Comparison of ENCODE assay signal across 25 cellular contexts in the genomic region with DNA sequence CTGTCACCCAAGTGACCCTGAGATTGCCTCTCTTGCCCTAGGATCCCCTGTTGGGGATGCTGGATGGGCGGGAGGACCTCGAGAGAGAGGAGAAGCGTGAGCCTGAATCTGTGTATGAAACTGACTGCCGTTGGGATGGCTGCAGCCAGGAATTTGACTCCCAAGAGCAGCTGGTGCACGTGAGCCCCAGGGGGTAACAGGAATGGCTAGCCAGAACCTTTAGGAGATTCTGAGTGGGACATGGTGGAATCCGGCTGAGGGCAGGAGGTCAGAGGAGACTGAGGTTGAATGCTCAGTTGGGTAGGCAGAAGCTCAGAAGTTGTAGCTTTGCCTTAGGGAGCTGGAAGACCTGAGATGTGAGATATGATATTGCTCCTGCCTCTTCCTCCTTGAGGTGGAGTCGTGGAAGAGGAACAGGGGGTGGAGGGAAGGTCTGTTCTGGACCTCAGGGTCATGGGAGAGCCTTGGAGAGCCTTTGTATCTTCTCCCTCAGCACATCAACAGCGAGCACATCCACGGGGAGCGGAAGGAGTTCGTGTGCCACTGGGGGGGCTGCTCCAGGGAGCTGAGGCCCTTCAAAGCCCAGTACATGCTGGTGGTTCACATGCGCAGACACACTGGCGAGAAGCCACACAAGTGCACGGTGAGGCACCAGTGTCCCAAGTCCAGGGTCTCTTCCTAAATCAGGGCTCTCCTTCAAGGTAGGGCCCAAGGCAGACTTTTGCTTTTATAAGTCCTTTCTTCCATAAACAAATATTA. TPM values are rescaled to one million over a fixed set of nuclear protein-coding genes. Genes with fewer than 3 reads are reported as not detected.
A peak's percentile ranks its signal among the peaks of the same experiment; 100 is the strongest.
DNase-seq lines count a peak whose midpoint lies in the region; ATAC-seq lines count a peak whose summit lies in the region.
"Had no signal": no experiment of that assay in that cellular context is flagged by ENCODE, and none has a peak within 500 bp of the region (broad histone marks: within the 10 kb centered on the region; RNA-seq: fewer than 3 reads in every experiment).

No MANE protein-coding gene starts in this region.

- no peak for ATAC-seq in central memory CD8-positive, alpha-beta T cell (replicated peaks; ENCODE audit: extremely low read depth, poor library complexity, severe bottlenecking)
- no peak for ATAC-seq in HG03439 (IDR thresholded peaks at IDR 0.05; ENCODE audit: unreplicated experiment)
- ATAC-seq in GM18520 (IDR thresholded peaks at IDR 0.05; ENCODE audit: unreplicated experiment), result no peak
- ATAC-seq: activated CD8-positive, alpha-beta memory T cell treated with anti-CD3 and anti-CD28 coated beads, Interleukin-2, amount 10 ng/mL, durations not matched to agents 7 days and 5 days; lower lobe of right lung had no signal

- no peak for DNase-seq in activated naive CD4-positive, alpha-beta T cell treated with anti-CD3 and anti-CD28 coated beads for 36 hours
- no peak for DNase-seq in central memory CD8-positive, alpha-beta T cell (ENCODE audit: low spot score in 2 of 2)
- peak; percentile 41 for DNase-seq in posterior vena cava (ENCODE audit: low spot score)
- DNase-seq: activated CD4-positive, alpha-beta T cell treated with anti-CD3 and anti-CD28 coated beads for 4 hours; activated CD8-positive, alpha-beta memory T cell treated with anti-CD3 and anti-CD28 coated beads, Interleukin-2, amount 10 ng/mL, durations not matched to agents 7 days and 5 days; cerebellar nuclear complex; DMS53; GOT3; lower lobe of right lung; NCI-H1417 treated with DMSO at 0.1 percent for 48 hours; NCI-H446; NCI-H82; nucleus accumbens; RPMI8226; stimulated activated CD4-positive, alpha-beta T cell treated with anti-CD3 and anti-CD28 coated beads, Interleukin-1b, Interleukin-23, amount 100 ng/mL, for 48 hours had no signal

- peak overlapping the region; percentile 53 for H3K27ac Mint-ChIP-seq in activated naive CD4-positive, alpha-beta T cell treated with anti-CD3 and anti-CD28 coated beads, Interleukin-2, amount 50 U/mL, for 24 hours
- H3K27ac Mint-ChIP-seq in activated naive CD4-positive, alpha-beta T cell treated with anti-CD3 and anti-CD28 coated beads for 36 hours, result no peak overlapping the region
- H3K27ac Mint-ChIP-seq in central memory CD8-positive, alpha-beta T cell (ENCODE audit: low read depth), result peak overlapping the region; percentile 63
- H3K27ac Mint-ChIP-seq: activated CD8-positive, alpha-beta memory T cell treated with anti-CD3 and anti-CD28 coated beads, Interleukin-2, amount 10 ng/mL, durations not matched to agents 7 days and 5 days had no signal

- no peak overlapping the region for H3K4me3 Mint-ChIP-seq in activated naive CD4-positive, alpha-beta T cell treated with anti-CD3 and anti-CD28 coated beads, Interleukin-2, amount 50 U/mL, for 24 hours
- H3K4me3 Mint-ChIP-seq in activated naive CD4-positive, alpha-beta T cell treated with anti-CD3 and anti-CD28 coated beads for 36 hours, result no peak overlapping the region
- H3K4me3 Mint-ChIP-seq in central memory CD8-positive, alpha-beta T cell, result no peak overlapping the region
- H3K4me3 Mint-ChIP-seq: activated CD8-positive, alpha-beta memory T cell treated with anti-CD3 and anti-CD28 coated beads, Interleukin-2, amount 10 ng/mL, durations not matched to agents 7 days and 5 days had no signal

- H3K27me3 Mint-ChIP-seq in activated naive CD4-positive, alpha-beta T cell treated with anti-CD3 and anti-CD28 coated beads, Interleukin-2, amount 50 U/mL, for 24 hours, result no peaks in the 10 kb centered on the region
- peaks cover 5% of the 10 kb centered on the region for H3K27me3 Mint-ChIP-seq in activated naive CD4-positive, alpha-beta T cell treated with anti-CD3 and anti-CD28 coated beads for 36 hours (ENCODE audit: low read depth)
- peaks cover 9% of the 10 kb centered on the region for H3K27me3 Mint-ChIP-seq in central memory CD8-positive, alpha-beta T cell

- H3K4me1 Mint-ChIP-seq in activated naive CD4-positive, alpha-beta T cell treated with anti-CD3 and anti-CD28 coated beads, Interleukin-2, amount 50 U/mL, for 24 hours, result peaks cover 41% of the 10 kb centered on the region
- H3K4me1 Mint-ChIP-seq in activated naive CD4-positive, alpha-beta T cell treated with anti-CD3 and anti-CD28 coated beads for 36 hours (ENCODE audit: low read depth), result peaks cover 28% of the 10 kb centered on the region
- H3K4me1 Mint-ChIP-seq in central memory CD8-positive, alpha-beta T cell, result peaks cover 40% of the 10 kb centered on the region

- intact Hi-C loops in activated naive CD4-positive, alpha-beta T cell treated with anti-CD3 and anti-CD28 coated beads for 36 hours (cut with micrococcal nuclease), result no loop called here
- intact Hi-C loops in posterior vena cava (cut with DNase I), result no loop called here

- CTCF ChIA-PET in activated naive CD4-positive, alpha-beta T cell treated with anti-CD3 and anti-CD28 coated beads for 36 hours (lab: Charles Lee), result interaction anchor here (1.3 to 9.9 kb wide), 4 partner anchors 10 to 252 kb away, joined by 3 to 207 read pairs (median 9); a partner anchor contains a TSS

- peaks cover 7% of the 10 kb centered on the region for H3K36me3 Mint-ChIP-seq in activated naive CD4-positive, alpha-beta T cell treated with anti-CD3 and anti-CD28 coated beads, Interleukin-2, amount 50 U/mL, for 24 hours
- peaks cover 2% of the 10 kb centered on the region for H3K36me3 Mint-ChIP-seq in activated naive CD4-positive, alpha-beta T cell treated with anti-CD3 and anti-CD28 coated beads for 36 hours (ENCODE audit: low read depth)
- peaks cover 12% of the 10 kb centered on the region for H3K36me3 Mint-ChIP-seq in central memory CD8-positive, alpha-beta T cell (ENCODE audit: insufficient read depth)

- H3K9me3 Mint-ChIP-seq in activated naive CD4-positive, alpha-beta T cell treated with anti-CD3 and anti-CD28 coated beads, Interleukin-2, amount 50 U/mL, for 24 hours, result no peaks in the 10 kb centered on the region
- no peaks in the 10 kb centered on the region for H3K9me3 Mint-ChIP-seq in activated naive CD4-positive, alpha-beta T cell treated with anti-CD3 and anti-CD28 coated beads for 36 hours
- H3K9me3 Mint-ChIP-seq in central memory CD8-positive, alpha-beta T cell, result no peaks in the 10 kb centered on the region

RNA-seq across cellular contexts. Expression of a gene that starts 6.3 kb away (rescaled TPM):
- not detected for total RNA-seq in activated naive CD4-positive, alpha-beta T cell treated with anti-CD3 and anti-CD28 coated beads for 36 hours
- total RNA-seq in posterior vena cava, result 1 to 10 TPM in 1 of 2 donors, under 1 TPM in 1; 0.90 to 3.2 TPM
- total RNA-seq: epithelial cell of proximal tubule had no signal

RNA-seq across cellular contexts. Expression of a gene that starts 10.8 kb away (rescaled TPM):
- 1 to 10 TPM in 1 of 2 experiments, under 1 TPM in 1; 0.81 to 1.0 TPM for total RNA-seq in activated naive CD4-positive, alpha-beta T cell treated with anti-CD3 and anti-CD28 coated beads for 36 hours
- not detected for total RNA-seq in posterior vena cava
- total RNA-seq: lower lobe of right lung; subcutaneous adipose tissue; T-helper 2 cell treated with Interferon-gamma antibody and Interleukin-4, amounts not matched to agents 100 ng/mL and 5 ng/mL, for 36 hours had no signal

RNA-seq across cellular contexts. Expression of a gene that starts 13.7 kb away (rescaled TPM):
- total RNA-seq in activated naive CD4-positive, alpha-beta T cell treated with anti-CD3 and anti-CD28 coated beads for 36 hours, result 10 to 100 TPM; 95.9 to 97.9 TPM
- 10 to 100 TPM; 12.7 to 20.7 TPM for total RNA-seq in posterior vena cava

RNA-seq across cellular contexts. Expression of a gene that starts 21.9 kb away (rescaled TPM):
- total RNA-seq in activated naive CD4-positive, alpha-beta T cell treated with anti-CD3 and anti-CD28 coated beads for 36 hours, result 100 to 1,000 TPM; 481 to 489 TPM
- total RNA-seq in posterior vena cava, result 100 to 1,000 TPM; 135 to 142 TPM

RNA-seq across cellular contexts. Expression of a gene that starts 31.3 kb away (rescaled TPM):
- not detected for total RNA-seq in activated naive CD4-positive, alpha-beta T cell treated with anti-CD3 and anti-CD28 coated beads for 36 hours
- not detected for total RNA-seq in posterior vena cava
- total RNA-seq: A172; activated CD8-positive, alpha-beta memory T cell treated with anti-CD3 and anti-CD28 coated beads, Interleukin-2, amount 10 ng/mL, durations not matched to agents 7 days and 5 days; epithelial cell of proximal tubule; kidney epithelial cell; lower lobe of right lung; mucosa of gallbladder; subcutaneous adipose tissue; T-helper 2 cell treated with Interferon-gamma antibody and Interleukin-4, amounts not matched to agents 100 ng/mL and 5 ng/mL, for 36 hours; ureter had no signal

Comparison
In these comparisons a context has a peak if more than half of its experiments do, and no peak if none do; other contexts are left out.
1. RNA of a gene that starts 13.7 kb away (total RNA-seq): 95.9 to 97.9 TPM in activated naive CD4-positive, alpha-beta T cell treated with anti-CD3 and anti-CD28 coated beads for 36 hours; 12.7 to 20.7 TPM in posterior vena cava; every median in the first group is over 4 times any median in the second.